ENCODE assay signal across 9 cellular contexts in the genomic region with DNA sequence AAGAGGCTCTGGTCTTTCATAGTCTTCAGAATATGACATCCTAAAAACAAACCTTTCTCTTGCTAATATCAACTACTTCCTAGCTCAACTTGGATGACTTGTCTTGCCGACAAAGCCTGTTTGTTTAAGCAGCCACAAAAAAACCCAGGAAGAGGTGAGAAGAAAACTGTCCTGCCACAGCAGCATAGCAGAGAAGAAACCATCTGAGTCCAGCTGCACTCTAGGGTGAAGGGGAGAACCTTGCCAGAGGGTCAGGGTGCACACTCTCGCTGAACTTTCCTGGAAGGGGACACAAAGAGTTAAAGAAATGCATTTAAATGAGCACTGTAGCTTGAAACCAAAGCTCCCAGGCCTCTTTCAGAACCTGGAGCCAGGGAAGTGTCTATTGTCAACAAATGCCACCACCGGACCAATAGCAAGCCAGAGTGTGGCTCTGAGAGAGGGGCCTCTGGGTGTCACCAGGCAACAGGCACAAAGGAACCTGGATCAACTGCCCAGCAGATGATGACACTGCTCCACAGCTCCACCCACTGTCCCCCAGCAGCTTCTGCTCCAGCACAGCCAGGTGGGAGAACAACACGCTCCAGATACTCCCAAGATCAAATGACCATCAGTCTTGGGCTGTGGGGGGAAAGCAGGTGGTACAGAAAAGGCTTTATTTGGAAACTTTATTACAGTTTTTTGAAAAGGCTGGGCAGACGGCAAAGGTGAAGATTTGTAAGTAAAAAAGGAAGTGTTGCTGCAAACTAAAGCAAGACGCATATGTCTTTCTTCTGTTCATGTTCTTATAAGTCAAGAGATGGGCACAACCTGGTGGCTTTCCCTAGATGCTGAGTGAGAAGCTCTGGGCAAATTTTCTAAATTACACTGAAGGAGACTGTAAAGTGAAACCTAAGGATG.
DNase-seq lines count a peak whose midpoint lies in the region; ATAC-seq and TF ChIP-seq lines count a peak whose summit lies in the region.
"Had no signal": no experiment of that assay in that cellular context is flagged by ENCODE, and none has a peak within 500 bp of the region (broad histone marks: within the 10 kb centered on the region; RNA-seq: fewer than 3 reads in every experiment).

No MANE protein-coding gene starts in this region.

- H3K36me3 ChIP-seq in mesendoderm (ENCODE audit: control insufficient read depth, insufficient read depth, low read length): no peaks in the 10 kb centered on the region

- H4K8ac ChIP-seq in mesendoderm (ENCODE audit: low read depth, low read length): no peak overlapping the region

- TF ChIP-seq RAD21 in Ishikawa (IDR thresholded peaks at IDR 0.05; ENCODE audit: low read depth): peak; percentile 27

- no peak overlapping the region for H3K27ac ChIP-seq in mesendoderm (ENCODE audit: low read depth, low read length)

- H3K4me1 ChIP-seq in mesendoderm (ENCODE audit: control insufficient read depth, low read depth, low read length): peaks cover 6% of the 10 kb centered on the region

- no peak overlapping the region for H3K4me3 ChIP-seq in mesendoderm (ENCODE audit: low read length)

- no peak overlapping the region for H4K5ac ChIP-seq in mesendoderm (ENCODE audit: low read length)

- peak overlapping the region; percentile 10 for H2BK120ac ChIP-seq in mesendoderm (ENCODE audit: low read depth, low read length)

- peak overlapping the region; percentile 84 for H3K4ac ChIP-seq in mesendoderm (ENCODE audit: low read depth, low read length)

- H3K56ac ChIP-seq in mesendoderm (ENCODE audit: low read length): peak overlapping the region; percentile 47

- H3K23ac ChIP-seq in mesendoderm (ENCODE audit: low read length): no peak overlapping the region

- WGBS in mesendoderm (ENCODE audit: extremely low coverage, insufficient coverage, low lambda C conversion rate): no CpG with 5 or more reads among the region's 6 CpGs

- H3K4me2 ChIP-seq in mesendoderm (ENCODE audit: low read length): no peak overlapping the region

- H3K79me2 ChIP-seq in mesendoderm (ENCODE audit: control insufficient read depth, insufficient read depth, low read length): no peaks in the 10 kb centered on the region

- H3K27me3 ChIP-seq in mesendoderm (ENCODE audit: insufficient read depth, low read length, poor library complexity): no peaks in the 10 kb centered on the region

- H2BK15ac ChIP-seq in mesendoderm (replicated peaks; ENCODE audit: low read depth): peak overlapping the region; percentile 89

- no peak for ATAC-seq in HG02938 (IDR thresholded peaks at IDR 0.05; ENCODE audit: unreplicated experiment)

- no peak overlapping the region for H3K9ac ChIP-seq in mesendoderm (ENCODE audit: low read length)

- no peak overlapping the region for H2AK5ac ChIP-seq in mesendoderm (ENCODE audit: low read length)

- H3K79me1 ChIP-seq in mesendoderm (ENCODE audit: low read length): no peaks in the 10 kb centered on the region

- TF ChIP-seq CTCF in GM10266 (IDR thresholded peaks at IDR 0.05; ENCODE audit: control insufficient read depth, insufficient read depth, low read depth, missing control alignments): peak; percentile 28

- TF ChIP-seq EP300 in Ishikawa (IDR thresholded peaks at IDR 0.05; ENCODE audit: borderline replicate concordance): no peak

- peak overlapping the region; percentile 88 for H3K18ac ChIP-seq in mesendoderm (ENCODE audit: low read length)

- no peak for DNase-seq in GM10266 (ENCODE audit: extremely low spot score)
- DNase-seq in SHP77 (lab: John Stamatoyannopoulos, UW): peak; percentile 62 to 84
- peak; percentile 97 for DNase-seq in mesendoderm
- no peak for DNase-seq in SIG-M5 treated with dmso at 0.1 percent for 504 hours (lab: John Stamatoyannopoulos, UW; ENCODE audit: unreplicated experiment)
- DNase-seq in middle frontal gyrus (ENCODE audit: extremely low spot score, low spot score): no peak
- DNase-seq in NCI-H2227 treated with DMSO at 0.1 percent for 48 hours (lab: John Stamatoyannopoulos, UW): no peak
- DNase-seq: activated CD4-positive, alpha-beta T cell treated with anti-CD3 and anti-CD28 coated beads, Interleukin-2, amount 50 U/mL, for 1 hour had no signal

- H2BK5ac ChIP-seq in mesendoderm (ENCODE audit: low read length): no peak overlapping the region

TF ChIP-seq in Ishikawa, 13 proteins besides CTCF, POLR2A, EP300 and RAD21:
- TF ChIP-seq FOXM1 (IDR thresholded peaks at IDR 0.05; ENCODE audit: borderline replicate concordance, low read depth): no peak
- TF ChIP-seq, protein P1, sequence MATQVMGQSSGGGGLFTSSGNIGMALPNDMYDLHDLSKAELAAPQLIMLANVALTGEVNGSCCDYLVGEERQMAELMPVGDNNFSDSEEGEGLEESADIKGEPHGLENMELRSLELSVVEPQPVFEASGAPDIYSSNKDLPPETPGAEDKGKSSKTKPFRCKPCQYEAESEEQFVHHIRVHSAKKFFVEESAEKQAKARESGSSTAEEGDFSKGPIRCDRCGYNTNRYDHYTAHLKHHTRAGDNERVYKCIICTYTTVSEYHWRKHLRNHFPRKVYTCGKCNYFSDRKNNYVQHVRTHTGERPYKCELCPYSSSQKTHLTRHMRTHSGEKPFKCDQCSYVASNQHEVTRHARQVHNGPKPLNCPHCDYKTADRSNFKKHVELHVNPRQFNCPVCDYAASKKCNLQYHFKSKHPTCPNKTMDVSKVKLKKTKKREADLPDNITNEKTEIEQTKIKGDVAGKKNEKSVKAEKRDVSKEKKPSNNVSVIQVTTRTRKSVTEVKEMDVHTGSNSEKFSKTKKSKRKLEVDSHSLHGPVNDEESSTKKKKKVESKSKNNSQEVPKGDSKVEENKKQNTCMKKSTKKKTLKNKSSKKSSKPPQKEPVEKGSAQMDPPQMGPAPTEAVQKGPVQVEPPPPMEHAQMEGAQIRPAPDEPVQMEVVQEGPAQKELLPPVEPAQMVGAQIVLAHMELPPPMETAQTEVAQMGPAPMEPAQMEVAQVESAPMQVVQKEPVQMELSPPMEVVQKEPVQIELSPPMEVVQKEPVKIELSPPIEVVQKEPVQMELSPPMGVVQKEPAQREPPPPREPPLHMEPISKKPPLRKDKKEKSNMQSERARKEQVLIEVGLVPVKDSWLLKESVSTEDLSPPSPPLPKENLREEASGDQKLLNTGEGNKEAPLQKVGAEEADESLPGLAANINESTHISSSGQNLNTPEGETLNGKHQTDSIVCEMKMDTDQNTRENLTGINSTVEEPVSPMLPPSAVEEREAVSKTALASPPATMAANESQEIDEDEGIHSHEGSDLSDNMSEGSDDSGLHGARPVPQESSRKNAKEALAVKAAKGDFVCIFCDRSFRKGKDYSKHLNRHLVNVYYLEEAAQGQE (IDR thresholded peaks at IDR 0.05; ENCODE audit: low read depth): no peak
- no peak for TF ChIP-seq CREB1 (IDR thresholded peaks at IDR 0.05; ENCODE audit: low read depth)
- TF ChIP-seq MAX (IDR thresholded peaks at IDR 0.05): no peak
- no peak for TF ChIP-seq CEBPB (IDR thresholded peaks at IDR 0.05)
- TF ChIP-seq YY1 (IDR thresholded peaks at IDR 0.05; ENCODE audit: low read depth): no peak

Comparison
In these comparisons a context has a peak if more than half of its experiments do, and no peak if none do; other contexts are left out.
1. DNase-seq: peak in SHP77 (2 of 2) and mesendoderm (single experiment); none in GM10266 (single experiment), SIG-M5 treated with dmso at 0.1 percent for 504 hours (single experiment), middle frontal gyrus (single experiment) and NCI-H2227 treated with DMSO at 0.1 percent for 48 hours (single experiment).